11 cellular contexts compared by ENCODE assay signal in genomic region chr3:50503947-50504346, GRCh38. TPM values are rescaled to one million over a fixed set of nuclear protein-coding genes. Genes with fewer than 3 reads are reported as not detected.
DNase-seq lines count a peak whose midpoint lies in the region; ATAC-seq and TF ChIP-seq lines count a peak whose summit lies in the region.
"Had no signal": no experiment of that assay in that cellular context is flagged by ENCODE, and none has a peak within 500 bp of the region (broad histone marks: within the 10 kb centered on the region; RNA-seq: fewer than 3 reads in every experiment).

No MANE protein-coding gene starts in this region.

- H3K79me2 ChIP-seq in GM23338 (replicated peaks; ENCODE audit: insufficient read depth), result no peaks in the 10 kb centered on the region

- peak; percentile 31 for ATAC-seq in GM23338
- peak; percentile 53 for ATAC-seq in WTC11

- H3K9ac ChIP-seq in mesenchymal stem cell (ENCODE audit: low read length), result no peak overlapping the region

- CTCF ChIA-PET in WTC11 (lab: Charles Lee), result interaction anchor here (0.6 to 3.1 kb wide), 9 partner anchors 12 to 153 kb away, joined by 3 to 16 read pairs (median 5); partner anchors contain the start of genes CYB561D2, HEMK1 and NPRL2

- no peaks in the 10 kb centered on the region for H3K9me3 ChIP-seq in iPS-18c (ENCODE audit: control insufficient read depth, insufficient read depth, low read length)
- no peaks in the 10 kb centered on the region for H3K9me3 ChIP-seq in mesenchymal stem cell (ENCODE audit: control insufficient read depth, low read length)

- H3K23ac ChIP-seq in mesenchymal stem cell (ENCODE audit: low read length in 2 of 2), result no peak overlapping the region

- H3K27ac Mint-ChIP-seq in GM23338, result no peak overlapping the region
- H3K27ac Mint-ChIP-seq in WTC11, result no peak overlapping the region
- H3K27ac Mint-ChIP-seq: activated CD4-positive, alpha-beta T cell treated with anti-CD3 and anti-CD28 coated beads, Interleukin-2, amount 10 ng/mL, durations not matched to agents 7 days and 5 days; dendritic cell treated with granulocyte-macrophage colony-stimulating factor and Interleukin-4, amounts not matched to agents 40 ng/mL and 50 ng/mL, for 4 days had no signal

- TF ChIP-seq CTCF in GM23338 (conservative IDR thresholded peaks at IDR 0.05; ENCODE audit: low read depth in 2 of 2) (no peak), WTC11 (IDR thresholded peaks at IDR 0.05) (no peak)

- H2BK5ac ChIP-seq in mesenchymal stem cell (ENCODE audit: low read depth, low read length, poor library complexity, severe bottlenecking), result no peak overlapping the region

- no peak overlapping the region for H2AK5ac ChIP-seq in mesenchymal stem cell (ENCODE audit: low read length, severe bottlenecking)

- DNase-seq in GM23338 (ENCODE audit: low spot score) (peak; percentile 49), WTC11 (ENCODE audit: low spot score) (peak; percentile 36), SIG-M5 (lab: John Stamatoyannopoulos, UW) (no peak), NCI-H69 (lab: John Stamatoyannopoulos, UW) (no peak), GM19240 (ENCODE audit: insufficient read length, low spot score) (no peak), mesenchymal stem cell (no peak)

- no peak overlapping the region for H2BK15ac ChIP-seq in mesenchymal stem cell (ENCODE audit: low read depth, poor library complexity, severe bottlenecking)

- H3K9me3 Mint-ChIP-seq in GM23338, result no peaks in the 10 kb centered on the region; the same call in 2 of the 3 replicates
- no peaks in the 10 kb centered on the region for H3K9me3 Mint-ChIP-seq in WTC11
- H3K9me3 Mint-ChIP-seq: activated CD4-positive, alpha-beta T cell treated with anti-CD3 and anti-CD28 coated beads, Interleukin-2, amount 10 ng/mL, durations not matched to agents 7 days and 5 days; dendritic cell treated with granulocyte-macrophage colony-stimulating factor and Interleukin-4, amounts not matched to agents 40 ng/mL and 50 ng/mL, for 4 days had no signal

- H3K4me2 ChIP-seq in GM23338 (peak overlapping the region; percentile 92), mesenchymal stem cell (ENCODE audit: low read length, poor library complexity, severe bottlenecking) (no peak overlapping the region)

- H3K9me2 ChIP-seq in GM23338 (ENCODE audit: insufficient read depth), result no peaks in the 10 kb centered on the region

- H3K4me3 Mint-ChIP-seq in GM23338 (peak overlapping the region; percentile 62), WTC11 (peak overlapping the region; percentile 55)
- H3K4me3 Mint-ChIP-seq: activated CD4-positive, alpha-beta T cell treated with anti-CD3 and anti-CD28 coated beads, Interleukin-2, amount 10 ng/mL, durations not matched to agents 7 days and 5 days; dendritic cell treated with granulocyte-macrophage colony-stimulating factor and Interleukin-4, amounts not matched to agents 40 ng/mL and 50 ng/mL, for 4 days had no signal

- H2AFZ ChIP-seq in GM23338 (peak overlapping the region; percentile 91), mesenchymal stem cell (ENCODE audit: low read depth, low read length) (no peak overlapping the region)

- H3K36me3 Mint-ChIP-seq in GM23338 (ENCODE audit: low read depth), result peaks cover 3% of the 10 kb centered on the region; the same call in 1 of the 3 replicates
- H3K36me3 Mint-ChIP-seq in WTC11, result no peaks in the 10 kb centered on the region

- H3K4me1 ChIP-seq in GM23338 (ENCODE audit: insufficient read depth) (peaks cover 4% of the 10 kb centered on the region; the same call in 1 of the 2 replicates), mesenchymal stem cell (ENCODE audit: control insufficient read depth, insufficient read depth, low read depth, low read length) (peaks cover 7% of the 10 kb centered on the region)

- 24% methylated on average over 13 of the region's 13 CpGs for WGBS in mesenchymal stem cell

- H4K91ac ChIP-seq in mesenchymal stem cell (ENCODE audit: low read length), result no peak overlapping the region

- no peak overlapping the region for H3K14ac ChIP-seq in mesenchymal stem cell (ENCODE audit: low read length in 2 of 2)

- H3F3A ChIP-seq in GM23338 (replicated peaks; ENCODE audit: low read depth), result 0 out of 2 replicates have a peak, but pooled peaks cover 5% of the 10 kb centered on the region

- H3K4ac ChIP-seq in mesenchymal stem cell (ENCODE audit: low read depth in 1 of 2, low read length in 2 of 2), result no peak overlapping the region

- H3K4me3 ChIP-seq in GM23338 (peak overlapping the region; percentile 71), iPS-18c (ENCODE audit: insufficient read depth, low read depth, low read length) (peak overlapping the region; percentile 28), skin epidermis (peak overlapping the region in 5 of 7 experiments; percentile 17 to 53 (median 33)), mesenchymal stem cell (ENCODE audit: insufficient read depth in 1 of 2, low read depth in 1 of 2, low read length in 2 of 2) (no peak overlapping the region)

- H3K27ac ChIP-seq in GM23338 (ENCODE audit: low read depth), result no peak overlapping the region
- peak overlapping the region in 2 of 21 experiments; percentile 16 to 44 for H3K27ac ChIP-seq in skin epidermis
- H3K27ac ChIP-seq in mesenchymal stem cell (ENCODE audit: low read length, poor library complexity, severe bottlenecking), result no peak overlapping the region
- H3K27ac ChIP-seq: HL-60 had no signal

- H3K27me3 Mint-ChIP-seq in GM23338 (ENCODE audit: insufficient read depth, low read depth, poor library complexity) (peaks cover 21% of the 10 kb centered on the region), WTC11 (ENCODE audit: low read depth) (peaks cover 40% of the 10 kb centered on the region)

- H2BK12ac ChIP-seq in mesenchymal stem cell (ENCODE audit: low read length in 2 of 2), result no peak overlapping the region

- H3K79me1 ChIP-seq in mesenchymal stem cell (replicated peaks; ENCODE audit: low read length, poor library complexity, severe bottlenecking), result no peaks in the 10 kb centered on the region

- no peak overlapping the region for H2BK120ac ChIP-seq in mesenchymal stem cell (ENCODE audit: low read depth, low read length)

- POLR2A ChIA-PET in WTC11 (lab: Charles Lee), result no interaction called here

- H4K20me1 ChIP-seq in GM23338 (replicated peaks; ENCODE audit: insufficient read depth), result no peaks in the 10 kb centered on the region; the same call in 1 of the 2 replicates

- no peaks in the 10 kb centered on the region for H3K36me3 ChIP-seq in GM23338 (ENCODE audit: insufficient read depth)
- no peaks in the 10 kb centered on the region for H3K36me3 ChIP-seq in mesenchymal stem cell (ENCODE audit: control insufficient read depth in 1 of 2, insufficient read depth in 2 of 2, low read depth in 1 of 2, low read length in 2 of 2)

- peaks cover 19% of the 10 kb centered on the region for H3K4me1 Mint-ChIP-seq in GM23338
- peaks cover 13% of the 10 kb centered on the region for H3K4me1 Mint-ChIP-seq in WTC11
- H3K4me1 Mint-ChIP-seq: activated CD4-positive, alpha-beta T cell treated with anti-CD3 and anti-CD28 coated beads, Interleukin-2, amount 10 ng/mL, durations not matched to agents 7 days and 5 days had no signal

- H3K27me3 ChIP-seq in GM23338 (ENCODE audit: insufficient read depth), result peaks cover 52% of the 10 kb centered on the region
- H3K27me3 ChIP-seq in mesenchymal stem cell (ENCODE audit: control insufficient read depth in 1 of 2, insufficient read depth in 1 of 2, low read length in 2 of 2), result peaks cover 82 to 86% of the 10 kb centered on the region in 2 experiments

- H3K18ac ChIP-seq in mesenchymal stem cell (ENCODE audit: low read depth in 1 of 2, low read length in 2 of 2), result no peak overlapping the region

- no peak overlapping the region for H4K8ac ChIP-seq in mesenchymal stem cell (ENCODE audit: low read length)

TF ChIP-seq in GM23338, 12 proteins besides CTCF, POLR2A, EP300 and RAD21:
- no peak for TF ChIP-seq EZH2phosphoT487 (IDR thresholded peaks at IDR 0.05; ENCODE audit: unreplicated experiment)
- no peak for TF ChIP-seq ZNF114 (CRISPR knock-in tag; IDR thresholded peaks at IDR 0.05)
- TF ChIP-seq NANOG (IDR thresholded peaks at IDR 0.05; ENCODE audit: borderline replicate concordance), result no peak
- TF ChIP-seq ZNF331 (CRISPR knock-in tag; IDR thresholded peaks at IDR 0.05; ENCODE audit: low read depth), result no peak
- no peak for TF ChIP-seq POLR2AphosphoS5 (IDR thresholded peaks at IDR 0.05; ENCODE audit: low read depth)

TF ChIP-seq in WTC11, 78 proteins besides CTCF, POLR2A, EP300 and RAD21:
- TF ChIP-seq MYBL2 (CRISPR knock-in tag; IDR thresholded peaks at IDR 0.05) (no peak), HMGA2 (CRISPR knock-in tag; IDR thresholded peaks at IDR 0.05) (no peak), SMAD4 (CRISPR knock-in tag; IDR thresholded peaks at IDR 0.05) (no peak), FOXK1 (CRISPR knock-in tag; IDR thresholded peaks at IDR 0.05) (no peak)

RNA-seq across cellular contexts. Expression of gene CACNA2D2, which starts 0.5 kb away (rescaled TPM):
- total RNA-seq in GM23338 (2014; rRNA removed; shearing (Covaris generic)), result 10.3 and 11.4 TPM in 2 replicates
- polyA plus RNA-seq in GM23338 (2016; fragmentation: Nextera tagmentation; extraction: Ambion mirVana), result 4.7 and 5.4 TPM in 2 replicates
- 22.0 to 23.4 TPM (median 22.3 TPM) in 3 replicates for total RNA-seq in WTC11 (2021)
- 0.07 TPM for polyA plus RNA-seq in mesenchymal stem cell (2013, experiment 1 of 2)
- 0.10 TPM for polyA plus RNA-seq in mesenchymal stem cell (2013, experiment 2 of 2)

Comparison
In these comparisons a context has a peak if more than half of its experiments do, and no peak if none do; other contexts are left out.
1. DNase-seq: peak in GM23338 (single experiment) and WTC11 (single experiment); none in SIG-M5 (single experiment), NCI-H69 (single experiment), GM19240 (single experiment) and mesenchymal stem cell (single experiment).
2. H3K4me3 ChIP-seq: peak in GM23338 (single experiment), iPS-18c (single experiment) and skin epidermis (5 of 7); none in mesenchymal stem cell (0 of 2).